In genomic region chr11:123509737-123510578, GRCh38 we compare ENCODE assay signal across 8 cellular contexts.
A peak's percentile ranks its signal among the peaks of the same experiment; 100 is the strongest.
DNase-seq lines count a peak whose midpoint lies in the region; ATAC-seq and TF ChIP-seq lines count a peak whose summit lies in the region.

No MANE protein-coding gene starts in this region.

- intact Hi-C loops in CD4-positive, alpha-beta memory T cell (cut with micrococcal nuclease) = no loop called here

- no peak overlapping the region for H3K4me3 ChIP-seq in CD4-positive, alpha-beta memory T cell (ENCODE audit: low read length in 2 of 2)

- H3K4me3 Mint-ChIP-seq in mesothelial cell of epicardium = peak overlapping the region; percentile 36
- H3K4me3 Mint-ChIP-seq in activated T-cell treated with anti-CD3 and anti-CD28 coated beads, Interleukin-2, amount 50 U/mL, for 24 hours = no peak overlapping the region
- no peak overlapping the region for H3K4me3 Mint-ChIP-seq in CD4-positive, alpha-beta memory T cell

- TF ChIP-seq CTCF in mesothelial cell of epicardium (IDR thresholded peaks at IDR 0.05; ENCODE audit: unreplicated experiment) = no peak

- H3K27me3 Mint-ChIP-seq in mesothelial cell of epicardium (ENCODE audit: low read depth) = peaks cover 2% of the 10 kb centered on the region
- no peaks in the 10 kb centered on the region for H3K27me3 Mint-ChIP-seq in activated T-cell treated with anti-CD3 and anti-CD28 coated beads, Interleukin-2, amount 50 U/mL, for 24 hours
- no peaks in the 10 kb centered on the region for H3K27me3 Mint-ChIP-seq in CD4-positive, alpha-beta memory T cell

- H3K9me3 ChIP-seq in CD4-positive, alpha-beta memory T cell (ENCODE audit: control insufficient read depth in 1 of 2, low read length in 2 of 2) = no peaks in the 10 kb centered on the region

- POLR2A ChIA-PET in CD4-positive, alpha-beta memory T cell (lab: Charles Lee; ENCODE audit: partially characterized antibody) = no interaction called here

- peak overlapping the region; percentile 83 for H3K27ac Mint-ChIP-seq in mesothelial cell of epicardium
- no peak overlapping the region for H3K27ac Mint-ChIP-seq in activated T-cell treated with anti-CD3 and anti-CD28 coated beads, Interleukin-2, amount 50 U/mL, for 24 hours
- no peak overlapping the region for H3K27ac Mint-ChIP-seq in CD4-positive, alpha-beta memory T cell

- CTCF ChIA-PET in CD4-positive, alpha-beta memory T cell (lab: Charles Lee; ENCODE audit: partially characterized antibody) = interaction anchor here (0.8 to 2.6 kb wide), 7 partner anchors 9 to 131 kb away, joined by 3 to 13 read pairs (median 3); no protein-coding TSS in a partner anchor

- H3K36me3 Mint-ChIP-seq in mesothelial cell of epicardium = no peaks in the 10 kb centered on the region
- peaks cover 3% of the 10 kb centered on the region for H3K36me3 Mint-ChIP-seq in activated T-cell treated with anti-CD3 and anti-CD28 coated beads, Interleukin-2, amount 50 U/mL, for 24 hours (ENCODE audit: low read depth)
- peaks cover 0 to 2% of the 10 kb centered on the region in 2 donors for H3K36me3 Mint-ChIP-seq in CD4-positive, alpha-beta memory T cell

- H3K27ac ChIP-seq in cingulate gyrus (ENCODE audit: low read depth, low read length) = peak overlapping the region; percentile 44
- H3K27ac ChIP-seq in CD4-positive, alpha-beta memory T cell (ENCODE audit: low read depth, low read length) = no peak overlapping the region

- DNase-seq in COLO668 (lab: John Stamatoyannopoulos, UW; ENCODE audit: unreplicated experiment) (peak; percentile 82), NCI-H2196 (lab: John Stamatoyannopoulos, UW; ENCODE audit: unreplicated experiment) (peak; percentile 61), mesothelial cell of epicardium (ENCODE audit: low spot score in 2 of 2, unreplicated experiment in 2 of 2) (peak; percentile 51 to 74), NCI-H1105 (lab: John Stamatoyannopoulos, UW) (no peak)
- no peak for DNase-seq in activated T-cell treated with anti-CD3 and anti-CD28 coated beads, Interleukin-2, amount 50 U/mL, for 24 hours
- no peak for DNase-seq in CD4-positive, alpha-beta memory T cell

- H3K4me1 Mint-ChIP-seq in mesothelial cell of epicardium = peaks cover 26% of the 10 kb centered on the region
- H3K4me1 Mint-ChIP-seq in activated T-cell treated with anti-CD3 and anti-CD28 coated beads, Interleukin-2, amount 50 U/mL, for 24 hours (ENCODE audit: low read depth) = peaks cover 12% of the 10 kb centered on the region
- peaks cover 10 to 28% (median 12%) of the 10 kb centered on the region in 4 donors for H3K4me1 Mint-ChIP-seq in CD4-positive, alpha-beta memory T cell

- H3K27me3 ChIP-seq in CD4-positive, alpha-beta memory T cell (ENCODE audit: insufficient read depth, low read length) = no peaks in the 10 kb centered on the region

- H3K36me3 ChIP-seq in CD4-positive, alpha-beta memory T cell (ENCODE audit: insufficient read depth, low read length) = no peaks in the 10 kb centered on the region

- no peaks in the 10 kb centered on the region for H3K9me3 Mint-ChIP-seq in mesothelial cell of epicardium
- no peaks in the 10 kb centered on the region for H3K9me3 Mint-ChIP-seq in activated T-cell treated with anti-CD3 and anti-CD28 coated beads, Interleukin-2, amount 50 U/mL, for 24 hours
- H3K9me3 Mint-ChIP-seq in CD4-positive, alpha-beta memory T cell = no peaks in the 10 kb centered on the region

- ATAC-seq in HG02884 (IDR thresholded peaks at IDR 0.05; ENCODE audit: unreplicated experiment) = no peak

- no peaks in the 10 kb centered on the region for H3K4me1 ChIP-seq in CD4-positive, alpha-beta memory T cell (ENCODE audit: insufficient read depth, low read length)

Comparison
In these comparisons a context has a peak if more than half of its experiments do, and no peak if none do; other contexts are left out.
1. DNase-seq: peak in COLO668 (single experiment), NCI-H2196 (single experiment) and mesothelial cell of epicardium (2 of 2); none in activated T-cell treated with anti-CD3 and anti-CD28 coated beads, Interleukin-2, amount 50 U/mL, for 24 hours (single experiment), CD4-positive, alpha-beta memory T cell (0 of 5) and NCI-H1105 (single experiment).